Comparison of ENCODE assay signal across 12 cellular contexts in the genomic region with DNA sequence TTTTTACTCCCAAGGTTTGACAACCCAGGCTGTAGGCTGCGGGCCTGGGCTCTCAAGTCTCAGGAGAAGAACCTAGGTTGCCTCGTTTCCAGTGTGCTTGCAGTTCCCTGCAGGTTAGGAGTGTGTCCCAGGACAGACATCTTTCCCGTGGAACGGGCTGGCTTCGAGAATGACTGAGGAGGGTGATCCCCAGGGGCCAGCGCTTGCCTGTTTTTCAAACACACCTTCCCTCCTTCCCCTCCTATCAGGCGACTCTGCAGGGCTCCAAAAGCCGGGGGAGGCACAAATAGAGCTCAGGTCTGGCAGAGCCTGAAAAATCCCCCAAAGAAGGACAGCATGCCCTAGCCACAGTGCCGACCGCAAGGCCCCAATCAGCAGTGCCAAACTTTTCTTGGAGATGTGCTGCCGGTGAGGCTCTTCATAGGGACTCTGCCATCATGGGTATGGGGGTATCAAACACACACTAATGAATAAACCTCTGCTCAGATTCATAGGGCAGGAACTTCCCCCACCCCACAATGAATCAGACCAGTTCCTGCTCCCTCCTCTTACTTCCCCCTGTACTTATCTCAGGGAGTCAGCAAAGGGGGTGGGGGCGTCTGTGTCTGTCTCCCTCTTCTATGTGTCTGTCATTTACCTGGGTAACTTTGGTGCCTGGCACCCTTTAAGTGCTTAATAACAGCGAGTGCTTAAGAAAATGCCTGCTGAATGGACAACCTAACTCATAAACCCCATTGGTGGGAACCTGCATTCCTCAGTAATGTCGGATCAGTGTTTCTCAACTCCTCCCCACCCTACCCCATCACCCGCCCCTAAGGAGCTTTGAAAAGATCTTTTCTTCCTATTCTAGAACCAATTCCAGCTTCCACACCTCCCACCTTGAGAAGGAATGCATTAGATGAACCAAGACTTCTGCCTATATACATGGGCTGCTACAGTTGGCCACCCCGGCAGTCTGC. TPM values are rescaled to one million over a fixed set of nuclear protein-coding genes. Genes with fewer than 3 reads are reported as not detected.
DNase-seq lines count a peak whose midpoint lies in the region; ATAC-seq and TF ChIP-seq lines count a peak whose summit lies in the region.
"Had no signal": no experiment of that assay in that cellular context is flagged by ENCODE, and none has a peak within 500 bp of the region (broad histone marks: within the 10 kb centered on the region; RNA-seq: fewer than 3 reads in every experiment).

No MANE protein-coding gene starts in this region.

- TF ChIP-seq POLR2A in uterus (IDR thresholded peaks at IDR 0.05), result no peak

- WGBS in psoas muscle, 3 donors, result 50 to 55% (median 50%) methylated on average over 16 of the region's 16 CpGs

- H3K27me3 ChIP-seq in iPS-20b (ENCODE audit: insufficient read depth, low read length) (peaks cover 56% of the 10 kb centered on the region), uterus (no peaks in the 10 kb centered on the region), psoas muscle (ENCODE audit: insufficient read depth in 3 of 3, low read length in 2 of 3) (peaks cover 5 to 52% (median 31%) of the 10 kb centered on the region in 3 donors)

- intact Hi-C loops in uterus (cut with DNase I; ENCODE audit: low total_unique reads), result no loop called here
- intact Hi-C loops in psoas muscle (cut with DNase I), result no loop called here

- no peak for DNase-seq in stimulated activated naive CD8-positive, alpha-beta T cell treated with anti-CD3 and anti-CD28 coated beads, Interleukin-15, Interleukin-2, amounts not matched to agents 100 U/mL and 50 U/mL, for 24 hours
- no peak for DNase-seq in uterus
- DNase-seq in psoas muscle, result no peak
- DNase-seq: NCI-H2081; stimulated activated CD4-positive, alpha-beta T cell treated with anti-CD3 and anti-CD28 coated beads, Interleukin-2, amount 100 ng/mL, for 48 hours; thyroid gland had no signal

- H3K4me3 ChIP-seq in iPS-20b (ENCODE audit: low read length) (peak overlapping the region; percentile 64), uterus (peak overlapping the region; percentile 37 to 52), psoas muscle (no peak overlapping the region)
- H3K4me3 ChIP-seq: thyroid gland had no signal

- H3K4me1 ChIP-seq in iPS-20b (ENCODE audit: insufficient read depth, low read length), result peaks cover 22% of the 10 kb centered on the region
- H3K4me1 ChIP-seq in uterus, result no peaks in the 10 kb centered on the region
- H3K4me1 ChIP-seq in psoas muscle, result peaks cover 4% of the 10 kb centered on the region

- H3K9me3 Mint-ChIP-seq in stimulated activated naive CD8-positive, alpha-beta T cell treated with anti-CD3 and anti-CD28 coated beads, Interleukin-15, Interleukin-2, amounts not matched to agents 100 ng/mL and 50 ng/mL, for 24 hours, result no peaks in the 10 kb centered on the region
- no peaks in the 10 kb centered on the region for H3K9me3 Mint-ChIP-seq in activated naive CD8-positive, alpha-beta T cell (ENCODE audit: low read depth)

- H3K9me3 ChIP-seq in iPS-20b (ENCODE audit: insufficient read depth, low read depth, low read length) (no peaks in the 10 kb centered on the region), uterus (no peaks in the 10 kb centered on the region), psoas muscle (no peaks in the 10 kb centered on the region)
- H3K9me3 ChIP-seq: thyroid gland had no signal

- no peak overlapping the region for H3K27ac ChIP-seq in iPS-20b (ENCODE audit: low read length)
- peak overlapping the region; percentile 36 to 80 for H3K27ac ChIP-seq in uterus
- H3K27ac ChIP-seq in psoas muscle, result no peak overlapping the region
- H3K27ac ChIP-seq: HL-60, thyroid gland had no signal

- TF ChIP-seq CTCF in uterus (IDR thresholded peaks at IDR 0.05) (no peak), psoas muscle (IDR thresholded peaks at IDR 0.05) (no peak)

- peak overlapping the region; percentile 77 for H3K4me3 Mint-ChIP-seq in stimulated activated naive CD8-positive, alpha-beta T cell treated with anti-CD3 and anti-CD28 coated beads, Interleukin-15, Interleukin-2, amounts not matched to agents 100 ng/mL and 50 ng/mL, for 24 hours
- peak overlapping the region; percentile 60 for H3K4me3 Mint-ChIP-seq in activated naive CD8-positive, alpha-beta T cell

- H3K4me1 Mint-ChIP-seq in stimulated activated naive CD8-positive, alpha-beta T cell treated with anti-CD3 and anti-CD28 coated beads, Interleukin-15, Interleukin-2, amounts not matched to agents 100 ng/mL and 50 ng/mL, for 24 hours (ENCODE audit: low read depth), result peaks cover 10% of the 10 kb centered on the region
- H3K4me1 Mint-ChIP-seq in activated naive CD8-positive, alpha-beta T cell (ENCODE audit: low read depth), result peaks cover 11% of the 10 kb centered on the region

- peak overlapping the region; percentile 14; the same call in 1 of the 2 replicates for H3K9ac ChIP-seq in iPS-20b (ENCODE audit: low read depth, low read length)

- H3K36me3 ChIP-seq in iPS-20b (ENCODE audit: insufficient read depth, low read depth, low read length) (no peaks in the 10 kb centered on the region), uterus (no peaks in the 10 kb centered on the region), psoas muscle (ENCODE audit: insufficient read depth in 1 of 2, low read depth in 1 of 2) (no peaks in the 10 kb centered on the region)
- H3K36me3 ChIP-seq: thyroid gland had no signal

- H3K36me3 Mint-ChIP-seq in stimulated activated naive CD8-positive, alpha-beta T cell treated with anti-CD3 and anti-CD28 coated beads, Interleukin-15, Interleukin-2, amounts not matched to agents 100 ng/mL and 50 ng/mL, for 24 hours (ENCODE audit: low read depth), result no peaks in the 10 kb centered on the region
- no peaks in the 10 kb centered on the region for H3K36me3 Mint-ChIP-seq in activated naive CD8-positive, alpha-beta T cell

- no peak overlapping the region for H3K27ac Mint-ChIP-seq in stimulated activated naive CD8-positive, alpha-beta T cell treated with anti-CD3 and anti-CD28 coated beads, Interleukin-15, Interleukin-2, amounts not matched to agents 100 ng/mL and 50 ng/mL, for 24 hours
- H3K27ac Mint-ChIP-seq in activated naive CD8-positive, alpha-beta T cell, result no peak overlapping the region

- no peak for ATAC-seq in stimulated activated naive CD8-positive, alpha-beta T cell treated with anti-CD3 and anti-CD28 coated beads, Interleukin-15, Interleukin-2, amounts not matched to agents 100 U/mL and 50 U/mL, for 24 hours
- ATAC-seq in GM21526 (IDR thresholded peaks at IDR 0.05; ENCODE audit: low FRiP score, unreplicated experiment) (no peak), psoas muscle (no peak), HG03280 (IDR thresholded peaks at IDR 0.05; ENCODE audit: unreplicated experiment) (no peak)

- peaks cover 71% of the 10 kb centered on the region for H3K27me3 Mint-ChIP-seq in stimulated activated naive CD8-positive, alpha-beta T cell treated with anti-CD3 and anti-CD28 coated beads, Interleukin-15, Interleukin-2, amounts not matched to agents 100 ng/mL and 50 ng/mL, for 24 hours
- H3K27me3 Mint-ChIP-seq in activated naive CD8-positive, alpha-beta T cell, result peaks cover 37% of the 10 kb centered on the region

RNA-seq across cellular contexts. Expression of a gene that starts 1.6 kb away (rescaled TPM):
- total RNA-seq in uterus (100 to 1,000 TPM in 1 of 4 donors, 10 to 100 TPM in 2, under 1 TPM in 1; 0.88 to 109 (median 44.1) TPM), psoas muscle (not detected)
- polyA plus RNA-seq in psoas muscle, result under 1 TPM; 0.03 to 0.12 (median 0.03) TPM

Comparison
In these comparisons a context has a peak if more than half of its experiments do, and no peak if none do; other contexts are left out.
1. H3K27ac ChIP-seq: peak in uterus (2 of 2); none in iPS-20b (single experiment) and psoas muscle (single experiment).